In genomic region chr7:84193787-84194186, GRCh38 we compare ENCODE assay signal across 1 cellular context.
TF ChIP-seq lines count a peak whose summit lies in the region.

No MANE protein-coding gene starts in this region.

TF ChIP-seq in GM23338, 12 proteins besides CTCF, POLR2A, EP300 and RAD21 (continued from another document):
- no peak for TF ChIP-seq ETS1 (IDR thresholded peaks at IDR 0.05)
- TF ChIP-seq STAT1 (IDR thresholded peaks at IDR 0.05; ENCODE audit: unreplicated experiment) = no peak
- TF ChIP-seq EZH2phosphoT487 (IDR thresholded peaks at IDR 0.05; ENCODE audit: unreplicated experiment) = no peak
